In the genomic region with DNA sequence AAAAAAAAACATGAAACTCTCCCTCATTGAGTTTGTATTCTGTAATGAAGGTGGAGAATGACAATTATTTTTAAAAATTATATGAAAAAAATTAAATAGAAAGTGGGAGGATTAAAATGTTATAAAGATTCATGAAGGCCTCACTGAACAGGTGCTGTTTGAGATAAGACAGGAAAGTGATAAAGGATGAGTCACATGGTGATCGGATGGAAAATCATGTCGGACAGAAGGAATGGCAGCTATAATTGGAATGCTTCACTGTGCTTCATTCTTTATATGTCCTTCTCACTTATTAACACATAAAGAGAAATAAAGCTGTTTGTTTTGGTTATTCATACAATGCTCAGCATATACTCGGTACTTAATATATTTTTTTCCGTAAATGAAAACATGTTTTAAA, we compare ENCODE assay signal across 16 cellular contexts.
DNase-seq lines count a peak whose midpoint lies in the region; FAIRE-seq and TF ChIP-seq lines count a peak whose summit lies in the region.
"Had no signal": no experiment of that assay in that cellular context is flagged by ENCODE, and none has a peak within 500 bp of the region (broad histone marks: within the 10 kb centered on the region; RNA-seq: fewer than 3 reads in every experiment).

No MANE protein-coding gene starts in this region.

- DNase-seq in A172 (ENCODE audit: low spot score) (peak; percentile 88), M059J (ENCODE audit: low read depth) (peak; percentile 65), brain microvascular endothelial cell (no peak), keratinocyte (ENCODE audit: low read depth, low spot score) (no peak), COLO829 (ENCODE audit: low spot score) (no peak), NCI-H2107 (lab: John Stamatoyannopoulos, UW) (no peak), OCI-M2 (lab: John Stamatoyannopoulos, UW; ENCODE audit: unreplicated experiment) (no peak), ureter (ENCODE audit: low spot score) (no peak)
- DNase-seq: activated T-cell treated with anti-CD3 and anti-CD28 coated beads, Interleukin-2, amount 50 U/mL, for 24 hours; adrenal gland; KG1; NCI-H1930; NK-92 treated with Interleukin-12 subunit alpha and Interleukin-12 subunit beta, amount 100 ng/mL, for 24 hours; T-cell had no signal

- H3K9ac ChIP-seq in keratinocyte (ENCODE audit: control insufficient read depth, extremely low read depth, insufficient read depth, low read length) = peak overlapping the region; percentile 69

- H3K9me3 ChIP-seq in keratinocyte (ENCODE audit: control insufficient read depth, low read depth, low read length) = no peaks in the 10 kb centered on the region
- H3K9me3 ChIP-seq: A549, adrenal gland, thoracic aorta had no signal

- H3K36me3 ChIP-seq in brain microvascular endothelial cell (replicated peaks) (no peaks in the 10 kb centered on the region), keratinocyte (ENCODE audit: control insufficient read depth in 2 of 2, extremely low read depth in 1 of 2, insufficient read depth in 2 of 2, low read length in 2 of 2) (no peaks in the 10 kb centered on the region)
- H3K36me3 ChIP-seq: adrenal gland, thoracic aorta had no signal

- no peaks in the 10 kb centered on the region for H4K20me1 ChIP-seq in keratinocyte (ENCODE audit: control insufficient read depth, extremely low read depth, insufficient read depth, low read length)

- H3K27ac ChIP-seq in brain microvascular endothelial cell (peak overlapping the region; percentile 99), keratinocyte (ENCODE audit: control insufficient read depth, insufficient read depth, low read length) (peak overlapping the region; percentile 90)
- H3K27ac ChIP-seq: adrenal gland, thoracic aorta had no signal

- no peaks in the 10 kb centered on the region for H3K27me3 ChIP-seq in brain microvascular endothelial cell (replicated peaks)
- H3K27me3 ChIP-seq in keratinocyte (ENCODE audit: control insufficient read depth, extremely low read depth, insufficient read depth, low read length) = no peaks in the 10 kb centered on the region
- H3K27me3 ChIP-seq: adrenal gland had no signal

- in situ Hi-C loops in brain microvascular endothelial cell (cut with HindIII; ENCODE audit: low pct_ligation_motif_present, low sequenced_read_pairs) = no loop called here

- no peak for FAIRE-seq in keratinocyte (lab: Jason Lieb, UNC)

- no peak for TF ChIP-seq CTCF in brain microvascular endothelial cell (IDR thresholded peaks at IDR 0.05; ENCODE audit: low read depth, low read length, missing control alignments)
- TF ChIP-seq CTCF in keratinocyte (optimal IDR thresholded peaks at IDR 0.05 in 1 of 3, IDR thresholded peaks at IDR 0.05 in 1 of 3, conservative IDR thresholded peaks at IDR 0.05 in 1 of 3; ENCODE audit: extremely low read depth in 1 of 3, insufficient read depth in 2 of 3, low read length in 3 of 3) = no peak

- dilution Hi-C loops in keratinocyte (cut with MboI; ENCODE audit: extremely low pct_ligation_motif_present, low sequenced_read_pairs) = no loop called here

- no peaks in the 10 kb centered on the region for H3K9me1 ChIP-seq in keratinocyte (ENCODE audit: control insufficient read depth, extremely low read depth, insufficient read depth, low read length)

- no peaks in the 10 kb centered on the region for H3K79me2 ChIP-seq in keratinocyte (ENCODE audit: control insufficient read depth, insufficient read depth, low read length)

- no peak overlapping the region for H2AFZ ChIP-seq in keratinocyte (ENCODE audit: control insufficient read depth, low read length)

- peak overlapping the region; percentile 74 for H3K4me2 ChIP-seq in keratinocyte (ENCODE audit: control insufficient read depth, extremely low read depth, insufficient read depth, low read depth, low read length)

- H3K4me1 ChIP-seq in keratinocyte (ENCODE audit: control insufficient read depth, extremely low read depth, insufficient read depth, low read length) = peaks cover 43% of the 10 kb centered on the region
- H3K4me1 ChIP-seq: A549, adrenal gland had no signal

- H3K4me3 ChIP-seq in brain microvascular endothelial cell (ENCODE audit: low read depth, low read length) = no peak overlapping the region
- H3K4me3 ChIP-seq in keratinocyte (ENCODE audit: control insufficient read depth in 2 of 3, extremely low read depth in 1 of 3, insufficient read depth in 2 of 3, low read depth in 1 of 3, low read length in 3 of 3) = no peak overlapping the region
- H3K4me3 ChIP-seq: A549, adrenal gland, thoracic aorta had no signal

Comparison
In these comparisons a context has a peak if more than half of its experiments do, and no peak if none do; other contexts are left out.
1. DNase-seq: peak in A172 (single experiment) and M059J (single experiment); none in brain microvascular endothelial cell (single experiment), keratinocyte (single experiment), COLO829 (single experiment), NCI-H2107 (single experiment), OCI-M2 (single experiment) and ureter (single experiment).